Comparison of ENCODE assay signal across 11 cellular contexts in genomic region chr15:81301385-81301784, GRCh38. TPM values are rescaled to one million over a fixed set of nuclear protein-coding genes. Genes with fewer than 3 reads are reported as not detected.
A peak's percentile ranks its signal among the peaks of the same experiment; 100 is the strongest.
DNase-seq lines count a peak whose midpoint lies in the region; ATAC-seq and TF ChIP-seq lines count a peak whose summit lies in the region.
"Had no signal": no experiment of that assay in that cellular context is flagged by ENCODE, and none has a peak within 500 bp of the region (broad histone marks: within the 10 kb centered on the region; RNA-seq: fewer than 3 reads in every experiment).

No MANE protein-coding gene starts in this region.

- WGBS in ovary, 3 donors: 95 to 97% (median 95%) methylated on average over 4 of the region's 4 CpGs

- H3K4me3 Mint-ChIP-seq in CD8-positive, alpha-beta T cell: peak overlapping the region; percentile 92
- H3K4me3 Mint-ChIP-seq: brain had no signal

- peaks cover 44% of the 10 kb centered on the region for H4K20me1 ChIP-seq in Loucy (ENCODE audit: insufficient read depth, low read length, poor library complexity, severe bottlenecking)

- no peaks in the 10 kb centered on the region for H3K9me2 ChIP-seq in Loucy (replicated peaks; ENCODE audit: low read depth, low read length)

- no peak for DNase-seq in CD8-positive, alpha-beta T cell
- no peak for DNase-seq in left lung
- no peak for DNase-seq in foreskin melanocyte
- DNase-seq in cortex of kidney (lab: John Stamatoyannopoulos, UW): no peak
- no peak for DNase-seq in ovary
- DNase-seq: activated CD4-positive, alpha-beta T cell treated with anti-CD3 and anti-CD28 coated beads for 1 hour; NCI-H1694 had no signal

- H3K27me3 Mint-ChIP-seq in CD8-positive, alpha-beta T cell (ENCODE audit: low read depth): no peaks in the 10 kb centered on the region

- peak overlapping the region; percentile 84 for H3K9ac ChIP-seq in Loucy (ENCODE audit: low read depth, low read length, poor library complexity, severe bottlenecking)

- peaks cover 69% of the 10 kb centered on the region for H3K36me3 ChIP-seq in CD8-positive, alpha-beta T cell (ENCODE audit: insufficient read depth, low read length)
- H3K36me3 ChIP-seq in Loucy (ENCODE audit: insufficient read depth, low read length) (peaks cover 52% of the 10 kb centered on the region; the same call in 1 of the 2 replicates), left lung (peaks cover 0 to 55% of the 10 kb centered on the region in 2 donors), ovary (no peaks in the 10 kb centered on the region)

- H3K4me1 Mint-ChIP-seq in CD8-positive, alpha-beta T cell (ENCODE audit: low read depth): peaks cover 71% of the 10 kb centered on the region

- no peak for TF ChIP-seq CTCF in CD8-positive, alpha-beta T cell (IDR thresholded peaks at IDR 0.05)
- TF ChIP-seq CTCF in Loucy (conservative IDR thresholded peaks at IDR 0.05; ENCODE audit: low read length) (no peak), left lung (IDR thresholded peaks at IDR 0.05) (no peak), ovary (IDR thresholded peaks at IDR 0.05) (no peak)

- peak overlapping the region; percentile 98 for H3K27ac Mint-ChIP-seq in CD8-positive, alpha-beta T cell
- H3K27ac Mint-ChIP-seq: brain had no signal

- peak overlapping the region; percentile 92 for H3K4me2 ChIP-seq in Loucy (ENCODE audit: low read depth, low read length, poor library complexity, severe bottlenecking)

- H3K4me1 ChIP-seq in CD8-positive, alpha-beta T cell (ENCODE audit: insufficient read depth, low read length): peaks cover 55% of the 10 kb centered on the region
- H3K4me1 ChIP-seq in Loucy (ENCODE audit: insufficient read depth, low read length, poor library complexity, severe bottlenecking): peaks cover 76% of the 10 kb centered on the region
- peaks cover 19 to 87% of the 10 kb centered on the region in 2 donors for H3K4me1 ChIP-seq in left lung
- H3K4me1 ChIP-seq in ovary (ENCODE audit: insufficient read depth): no peaks in the 10 kb centered on the region

- no peak overlapping the region for H2AFZ ChIP-seq in Loucy (ENCODE audit: low read length)

- peak overlapping the region; percentile 28 for H3K27ac ChIP-seq in CD8-positive, alpha-beta T cell (ENCODE audit: low read depth, low read length)
- H3K27ac ChIP-seq in left lung (peak overlapping the region; percentile 55 to 77), ovary (no peak overlapping the region)

- peaks cover 96% of the 10 kb centered on the region for H3K79me2 ChIP-seq in Loucy (ENCODE audit: insufficient read depth, low read length)

- TF ChIP-seq EP300 in ovary (IDR thresholded peaks at IDR 0.05): no peak

- TF ChIP-seq POLR2A in ovary (IDR thresholded peaks at IDR 0.05): no peak

- intact Hi-C loops in CD8-positive, alpha-beta T cell (cut with DNase I, micrococcal nuclease): loop anchor here in 1 of 2 experiments (10.0 kb wide), 1 partner anchor 1233 kb away; no protein-coding TSS in a partner anchor
- intact Hi-C loops in left lung (cut with DNase I) (no loop called here), ovary (cut with DNase I) (no loop called here)

- no peaks in the 10 kb centered on the region for H3K9me3 ChIP-seq in CD8-positive, alpha-beta T cell (ENCODE audit: low read length)
- H3K9me3 ChIP-seq in Loucy (ENCODE audit: insufficient read depth, low read depth, low read length): no peaks in the 10 kb centered on the region
- no peaks in the 10 kb centered on the region for H3K9me3 ChIP-seq in left lung
- no peaks in the 10 kb centered on the region for H3K9me3 ChIP-seq in ovary

- H3K9me3 Mint-ChIP-seq in CD8-positive, alpha-beta T cell: no peaks in the 10 kb centered on the region
- H3K9me3 Mint-ChIP-seq: brain had no signal

- CTCF ChIA-PET in CD8-positive, alpha-beta T cell (lab: Charles Lee): interaction anchor here (1.0 to 23.5 kb wide), 7 partner anchors 9 to 100 kb away, joined by 4 to 498 read pairs (median 5); partner anchors contain the start of gene STARD5

- no peak for ATAC-seq in CD8-positive, alpha-beta T cell
- ATAC-seq in GM19372 (IDR thresholded peaks at IDR 0.05; ENCODE audit: low read depth, unreplicated experiment): peak; percentile 25
- ATAC-seq in left lung: no peak
- no peak for ATAC-seq in HG02938 (IDR thresholded peaks at IDR 0.05; ENCODE audit: unreplicated experiment)

- POLR2A ChIA-PET in CD8-positive, alpha-beta T cell (lab: Charles Lee): interaction anchor here (0.9 to 14.4 kb wide), 13 partner anchors 4 to 35 kb away, joined by 3 to 330 read pairs (median 7); partner anchors contain the start of gene STARD5

- peak overlapping the region; percentile 61 for H3K4me3 ChIP-seq in CD8-positive, alpha-beta T cell (ENCODE audit: low read depth, low read length)
- H3K4me3 ChIP-seq in Loucy (ENCODE audit: low read length, poor library complexity, severe bottlenecking) (peak overlapping the region; percentile 80), left lung (peak overlapping the region in 1 of 2 donors; percentile 8), ovary (no peak overlapping the region)

- peaks cover 99% of the 10 kb centered on the region for H3K36me3 Mint-ChIP-seq in CD8-positive, alpha-beta T cell
- H3K36me3 Mint-ChIP-seq: brain had no signal

- peaks cover 2% of the 10 kb centered on the region for H3F3A ChIP-seq in Loucy (ENCODE audit: low read depth)

- no peaks in the 10 kb centered on the region for H3K27me3 ChIP-seq in CD8-positive, alpha-beta T cell (ENCODE audit: insufficient read depth, low read length)
- H3K27me3 ChIP-seq in Loucy (ENCODE audit: insufficient read depth, low read length, poor library complexity, severe bottlenecking) (no peaks in the 10 kb centered on the region), left lung (no peaks in the 10 kb centered on the region), ovary (no peaks in the 10 kb centered on the region)

RNA-seq across cellular contexts. Expression of gene STARD5, which starts 22.6 kb away (rescaled TPM):
- 10 to 100 TPM; 13.6 to 14.3 TPM for total RNA-seq in CD8-positive, alpha-beta T cell
- 1 to 10 TPM; 5.2 to 6.0 TPM for total RNA-seq in left lung
- 1 to 10 TPM; 3.8 to 8.6 (median 6.1) TPM for total RNA-seq in ovary
- polyA plus RNA-seq in ovary: 1 to 10 TPM; 6.3 to 9.4 TPM

Comparison
In these comparisons a context has a peak if more than half of its experiments do, and no peak if none do; other contexts are left out.
1. H3K27ac ChIP-seq: peak in CD8-positive, alpha-beta T cell (single experiment) and left lung (2 of 2); none in ovary (0 of 2).